ENCODE assay signal across 8 cellular contexts in the genomic region with DNA sequence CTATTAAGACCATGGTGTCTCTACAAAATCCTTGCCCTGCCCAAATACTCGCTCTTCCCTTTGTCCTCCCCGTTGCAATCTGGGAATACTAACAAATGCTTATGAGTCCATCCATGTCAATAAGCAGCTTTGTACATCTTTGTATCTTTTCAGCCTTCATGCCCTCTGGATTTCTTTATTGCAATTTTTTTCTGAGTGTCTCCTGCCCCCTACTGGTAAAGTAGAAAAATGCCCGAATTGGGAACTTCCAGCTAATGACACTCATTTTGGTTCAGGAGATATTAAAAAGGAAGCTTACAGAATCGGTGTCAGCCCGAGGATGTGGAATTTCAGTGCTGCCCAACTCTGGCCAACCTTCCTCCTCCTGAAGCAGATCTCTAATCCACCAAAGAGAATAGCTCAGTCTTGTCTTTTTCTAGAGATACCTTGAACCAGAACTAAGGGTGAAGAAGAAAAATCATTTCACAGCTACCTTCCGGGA. TPM values are rescaled to one million over a fixed set of nuclear protein-coding genes. Genes with fewer than 3 reads are reported as not detected.
DNase-seq lines count a peak whose midpoint lies in the region; ATAC-seq, FAIRE-seq and TF ChIP-seq lines count a peak whose summit lies in the region.

No MANE protein-coding gene starts in this region.

- peaks cover 4 to 16% of the 10 kb centered on the region in 2 experiments for H4K20me1 ChIP-seq in H1 (replicated peaks in 1 of 2; ENCODE audit: control insufficient read depth in 1 of 2, insufficient read depth in 2 of 2, low read length in 2 of 2)

- CTCF ChIA-PET in H1 (lab: Charles Lee; ENCODE audit: partially characterized antibody): interaction anchor here (0.6 to 31.7 kb wide), 33 partner anchors 10 to 1120 kb away, joined by 3 to 838 read pairs (median 4); partner anchors contain the start of gene SH2B3
- CTCF ChIA-PET in naive thymus-derived CD4-positive, alpha-beta T cell (lab: Charles Lee): interaction anchor here (0.6 to 11.6 kb wide), 25 partner anchors 8 to 1437 kb away, joined by 3 to 462 read pairs (median 6); partner anchors contain the start of gene SH2B3

- TF ChIP-seq RAD21 in H1 (IDR thresholded peaks at IDR 0.05 in 1 of 2, conservative IDR thresholded peaks at IDR 0.05 in 1 of 2; ENCODE audit: low read depth in 2 of 2, low read length in 2 of 2): peak; percentile 75 to 81

- no peak overlapping the region for H3K27ac ChIP-seq in H1 (ENCODE audit: low read depth, low read length)
- H3K27ac ChIP-seq in naive thymus-derived CD4-positive, alpha-beta T cell (ENCODE audit: low read depth, low read length): peak overlapping the region; percentile 12

- no peak overlapping the region for H2BK20ac ChIP-seq in H1 (ENCODE audit: low read length)

- H4K5ac ChIP-seq in H1 (ENCODE audit: insufficient read length, low read depth, low read length): no peak overlapping the region

- peaks cover 12 to 50% (median 29%) of the 10 kb centered on the region in 7 donors for H3K4me1 Mint-ChIP-seq in naive thymus-derived CD4-positive, alpha-beta T cell

- no peaks in the 10 kb centered on the region for H3K4me1 ChIP-seq in H1 (replicated peaks in 1 of 4; ENCODE audit: control insufficient read depth in 3 of 4, insufficient read depth in 4 of 4, low read length in 3 of 4)
- peaks cover 6 to 17% of the 10 kb centered on the region in 2 donors for H3K4me1 ChIP-seq in naive thymus-derived CD4-positive, alpha-beta T cell (ENCODE audit: control insufficient read depth in 2 of 2, insufficient read depth in 2 of 2, low read length in 2 of 2)

- peak overlapping the region in 1 of 10 donors; percentile 13 for H3K4me3 Mint-ChIP-seq in naive thymus-derived CD4-positive, alpha-beta T cell

- H2BK120ac ChIP-seq in H1 (replicated peaks; ENCODE audit: low read depth, low read length): no peak overlapping the region

- intact Hi-C loops in naive thymus-derived CD4-positive, alpha-beta T cell (cut with micrococcal nuclease): loop anchor here (1.0 to 5.0 kb wide), 11 partner anchors 17 to 361 kb away; partner anchors contain the start of gene SH2B3 (in 1 of the 2)

- peak; percentile 77 for ATAC-seq in naive thymus-derived CD4-positive, alpha-beta T cell
- ATAC-seq in HG02885 (IDR thresholded peaks at IDR 0.05; ENCODE audit: poor library complexity, unreplicated experiment): no peak
- ATAC-seq in GM21360 (IDR thresholded peaks at IDR 0.05; ENCODE audit: unreplicated experiment): no peak

- H3K18ac ChIP-seq in H1 (ENCODE audit: extremely low read depth, low read length): no peak overlapping the region

- H4K91ac ChIP-seq in H1 (replicated peaks; ENCODE audit: insufficient read length, low read length): no peak overlapping the region

- no peak overlapping the region for H3K4me3 ChIP-seq in H1 (ENCODE audit: extremely low read depth in 1 of 4, insufficient read depth in 2 of 4, low read depth in 3 of 4, low read length in 4 of 4)
- no peak overlapping the region for H3K4me3 ChIP-seq in naive thymus-derived CD4-positive, alpha-beta T cell (ENCODE audit: low read length)

- peak in 2 of 3 experiments; percentile 56 to 65; a peak in 3 of 4 replicates for TF ChIP-seq CTCF in H1 (IDR thresholded peaks at IDR 0.05; ENCODE audit: control extremely low read depth in 1 of 3, insufficient read depth in 1 of 3, low read depth in 1 of 3, low read length in 3 of 3)

- no peak overlapping the region for H2AFZ ChIP-seq in H1 (ENCODE audit: low read length)

- no peak for FAIRE-seq in H1 (lab: Jason Lieb, UNC)

- no peaks in the 10 kb centered on the region for H3K79me2 ChIP-seq in H1 (ENCODE audit: control insufficient read depth in 1 of 2, insufficient read depth in 2 of 2, low read length in 2 of 2)

- no peaks in the 10 kb centered on the region for H3K9me3 Mint-ChIP-seq in naive thymus-derived CD4-positive, alpha-beta T cell

- peaks cover 7 to 43% (median 16%) of the 10 kb centered on the region in 5 donors for H3K36me3 Mint-ChIP-seq in naive thymus-derived CD4-positive, alpha-beta T cell

- in situ Hi-C loops in SK-MEL-5 (cut with HindIII; ENCODE audit: low pct_unique_long_range_greater_than_20kb, low sequenced_read_pairs): no loop called here

- POLR2A ChIA-PET in H1 (lab: Charles Lee; ENCODE audit: partially characterized antibody): interaction anchor here (0.8 to 7.1 kb wide), 9 partner anchors 9 to 55 kb away, joined by 3 to 64 read pairs (median 4); partner anchors contain the start of gene SH2B3
- POLR2A ChIA-PET in naive thymus-derived CD4-positive, alpha-beta T cell (lab: Charles Lee): interaction anchor here (0.6 to 2.8 kb wide), 8 partner anchors 12 to 55 kb away, joined by 3 to 24 read pairs (median 12); partner anchors contain the start of gene SH2B3

- H3K79me1 ChIP-seq in H1 (ENCODE audit: low read depth, low read length): no peaks in the 10 kb centered on the region; the same call in 1 of the 2 replicates

- H3K4me2 ChIP-seq in H1 (ENCODE audit: insufficient read depth in 1 of 2, low read depth in 2 of 2, low read length in 2 of 2): no peak overlapping the region

- 76% methylated on average over 6 of the region's 6 CpGs; no CpG with 5 or more reads in 1 of the 2 experiments for WGBS in H1 (ENCODE audit: extremely low coverage in 1 of 2, insufficient coverage in 1 of 2, insufficient read length in 1 of 2, insufficient replicate concordance in 2 of 2, low coverage in 1 of 2, low lambda C conversion rate in 2 of 2, missing lambda C conversion rate in 1 of 2), 2 experiments

- DNase-seq in NCI-H510A treated with DMSO at 0.1 percent for 48 hours (lab: John Stamatoyannopoulos, UW) (peak; percentile 36), NCI-H510A (lab: John Stamatoyannopoulos, UW) (no peak), LoVo (ENCODE audit: low spot score) (peak; percentile 58), SK-MEL-5 (ENCODE audit: low read depth, low spot score) (peak; percentile 86), H1 (ENCODE audit: low read depth in 1 of 2, low spot score in 2 of 2) (peak in 1 of 2 experiments; percentile 41)
- DNase-seq in naive thymus-derived CD4-positive, alpha-beta T cell: peak in 7 of 9 donors; percentile 48 to 78 (median 73)

- no peak overlapping the region for H2AK5ac ChIP-seq in H1 (ENCODE audit: low read depth, low read length)

- H3K4ac ChIP-seq in H1 (replicated peaks; ENCODE audit: insufficient read length, low read depth, low read length): no peak overlapping the region

- H4K8ac ChIP-seq in H1 (ENCODE audit: extremely low read depth, insufficient read depth, low read length): no peak overlapping the region

- H2BK5ac ChIP-seq in H1 (ENCODE audit: low read depth, low read length): no peak overlapping the region

- H3K56ac ChIP-seq in H1 (replicated peaks; ENCODE audit: insufficient read length, low read depth, low read length): no peak overlapping the region

- TF ChIP-seq EP300 in H1 (IDR thresholded peaks at IDR 0.05; ENCODE audit: borderline replicate concordance in 1 of 2, low read depth in 2 of 2, low read length in 2 of 2): no peak

- no peak overlapping the region for H2BK12ac ChIP-seq in H1 (ENCODE audit: low read depth, low read length)

- H3K9me3 ChIP-seq in H1 (ENCODE audit: insufficient read depth in 2 of 2, low read depth in 1 of 2, low read length in 1 of 2): no peaks in the 10 kb centered on the region
- no peaks in the 10 kb centered on the region for H3K9me3 ChIP-seq in naive thymus-derived CD4-positive, alpha-beta T cell (ENCODE audit: control insufficient read depth in 2 of 3, low read length in 3 of 3)

- no peak overlapping the region for H3K9ac ChIP-seq in H1 (replicated peaks in 1 of 4; ENCODE audit: extremely low read depth in 1 of 4, low read depth in 3 of 4, low read length in 3 of 4)

- H3K27me3 ChIP-seq in H1 (replicated peaks in 1 of 4; ENCODE audit: control insufficient read depth in 3 of 4, extremely low read depth in 1 of 4, insufficient read depth in 3 of 4, low read length in 3 of 4): no peaks in the 10 kb centered on the region
- no peaks in the 10 kb centered on the region for H3K27me3 ChIP-seq in naive thymus-derived CD4-positive, alpha-beta T cell (ENCODE audit: control insufficient read depth in 2 of 2, insufficient read depth in 2 of 2, low read length in 2 of 2)

- peak overlapping the region in 8 of 9 donors; percentile 0 to 81 (median 25) for H3K27ac Mint-ChIP-seq in naive thymus-derived CD4-positive, alpha-beta T cell

- no peak overlapping the region for H2BK15ac ChIP-seq in H1 (ENCODE audit: low read length)

- H3K27me3 Mint-ChIP-seq in naive thymus-derived CD4-positive, alpha-beta T cell: no peaks in the 10 kb centered on the region

- H3K36me3 ChIP-seq in H1 (ENCODE audit: control insufficient read depth in 2 of 4, insufficient read depth in 4 of 4, low read length in 3 of 4): peaks cover 21 to 68% (median 59%) of the 10 kb centered on the region in 4 experiments
- H3K36me3 ChIP-seq in naive thymus-derived CD4-positive, alpha-beta T cell (ENCODE audit: control insufficient read depth in 2 of 3, insufficient read depth in 3 of 3, low read length in 3 of 3): peaks cover 9 to 73% (median 25%) of the 10 kb centered on the region in 3 experiments

- no peak overlapping the region for H3K14ac ChIP-seq in H1 (ENCODE audit: insufficient read length)

- H3K23ac ChIP-seq in H1 (ENCODE audit: insufficient read length): no peak overlapping the region

- H3K23me2 ChIP-seq in H1 (ENCODE audit: low read depth, low read length): no peaks in the 10 kb centered on the region

- no peak for TF ChIP-seq POLR2A in H1 (IDR thresholded peaks at IDR 0.05; ENCODE audit: control extremely low read depth in 1 of 2, low read depth in 2 of 2, low read length in 2 of 2)

TF ChIP-seq in H1, 55 proteins besides CTCF, POLR2A, EP300 and RAD21 (continues in another document):
- TF ChIP-seq NRF1 (IDR thresholded peaks at IDR 0.05; ENCODE audit: low read depth, low read length) (no peak), HDAC2 (IDR thresholded peaks at IDR 0.05; ENCODE audit: borderline replicate concordance in 1 of 2, low read depth in 2 of 2, low read length in 2 of 2) (no peak)

RNA-seq across cellular contexts. Expression of gene SH2B3, which starts 46.0 kb away (rescaled TPM):
- total RNA-seq in SK-MEL-5 (2014; rRNA removed; shearing (Covaris generic)): 55.2 and 57.1 TPM in 2 replicates
- polyA plus RNA-seq in SK-MEL-5 (2015; cell fraction: cytosol; rRNA removed): 98.7 and 159 TPM in 2 replicates
- polyA plus RNA-seq in SK-MEL-5 (2015; cell fraction: nucleus; rRNA removed): 49.0 and 63.7 TPM in 2 replicates
- total RNA-seq in H1 (2021; fragmentation: NEBNext Ultra II Directional; extraction: Animal tissue kit (Norgen Biotek cat#: 25700)): 29.8 and 34.1 TPM in 2 replicates
- polyA plus RNA-seq in H1 (2011; rRNA removed): 20.8 and 25.1 TPM in 2 replicates
- polyA plus RNA-seq in H1 (2011; cell fraction: cytosol; rRNA removed): 18.3 TPM
- polyA plus RNA-seq in H1 (2011; cell fraction: nucleus; rRNA removed): 18.8 TPM
- 18.4 to 20.9 TPM (median 20.6 TPM) in 4 replicates for polyA plus RNA-seq in H1 (2012, experiment 1 of 2)
- 12.1 TPM for polyA plus RNA-seq in H1 (2012, experiment 2 of 2)
- 20.8 TPM for polyA plus RNA-seq in H1 (2013, experiment 1 of 2)
- 21.5 TPM for polyA plus RNA-seq in H1 (2013, experiment 2 of 2)
- 12.6 and 17.8 TPM in 2 replicates for polyA minus RNA-seq in H1 (2011; rRNA and poly(A)+ RNA removed)
- 19.1 TPM for polyA minus RNA-seq in H1 (2011; cell fraction: cytosol; rRNA and poly(A)+ RNA removed)
- polyA minus RNA-seq in H1 (2011; cell fraction: nucleus; rRNA and poly(A)+ RNA removed): 14.7 TPM
- total RNA-seq in naive thymus-derived CD4-positive, alpha-beta T cell: 10 to 100 TPM; 18.5 to 71.4 (median 29.8) TPM
- 1 to 10 TPM; 3.5 to 7.8 TPM for polyA plus RNA-seq in naive thymus-derived CD4-positive, alpha-beta T cell
